ENCODE assay signal across 9 cellular contexts in the genomic region with DNA sequence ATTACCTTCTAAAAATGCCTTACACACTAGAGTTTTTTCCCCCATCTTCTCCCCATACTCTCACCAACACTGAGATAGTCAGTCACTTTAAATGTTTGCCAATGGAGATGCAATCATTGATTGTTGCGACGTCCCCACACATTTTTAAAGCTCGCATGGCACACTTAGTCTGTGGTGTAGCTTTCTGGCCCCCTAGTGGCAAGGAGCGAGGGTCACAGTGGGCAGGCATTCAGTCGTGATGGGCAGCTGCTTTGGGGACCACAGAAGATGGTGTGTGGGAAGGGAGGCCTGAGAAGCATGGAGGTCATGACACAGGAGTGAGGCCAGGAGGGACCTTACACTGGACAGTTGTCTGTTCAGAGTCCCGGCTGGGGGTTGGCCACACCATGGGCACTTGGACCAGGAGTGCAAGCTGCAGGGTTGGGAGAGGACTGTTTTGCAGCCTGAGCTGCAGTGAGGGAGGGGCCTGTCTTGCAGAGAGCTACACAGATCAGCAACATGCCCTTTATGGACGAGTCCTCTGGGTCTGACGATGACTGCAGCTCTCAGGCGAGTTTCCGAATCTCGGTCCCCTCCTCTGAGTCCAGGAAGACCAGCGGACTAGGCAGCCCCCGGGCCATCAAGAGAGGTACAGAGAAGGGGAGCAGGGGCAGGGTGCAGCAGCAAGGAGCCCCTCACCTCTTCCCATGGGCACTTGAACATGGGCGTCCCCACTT. TPM values are rescaled to one million over a fixed set of nuclear protein-coding genes. Genes with fewer than 3 reads are reported as not detected.
DNase-seq lines count a peak whose midpoint lies in the region; ATAC-seq and TF ChIP-seq lines count a peak whose summit lies in the region.
"Had no signal": no experiment of that assay in that cellular context is flagged by ENCODE, and none has a peak within 500 bp of the region (broad histone marks: within the 10 kb centered on the region; RNA-seq: fewer than 3 reads in every experiment).

No MANE protein-coding gene starts in this region.

- peaks cover 13% of the 10 kb centered on the region for H3K4me1 Mint-ChIP-seq in activated CD4-positive, alpha-beta T cell treated with anti-CD3 and anti-CD28 coated beads, Interleukin-2, amount 10 ng/mL, durations not matched to agents 7 days and 5 days

- H3K27ac ChIP-seq in HEK293 (ENCODE audit: extremely low read depth, low read depth, low read length): no peak overlapping the region
- H3K27ac ChIP-seq in coronary artery: no peak overlapping the region
- H3K27ac ChIP-seq in lower lobe of right lung: no peak overlapping the region

- H3K4me1 ChIP-seq in HEK293 (ENCODE audit: control insufficient read depth, insufficient read depth, low read length) (no peaks in the 10 kb centered on the region), lower lobe of right lung (no peaks in the 10 kb centered on the region)

- H3K9me3 ChIP-seq in HEK293 (ENCODE audit: control insufficient read depth, insufficient read depth, low read depth, low read length) (no peaks in the 10 kb centered on the region), lower lobe of right lung (no peaks in the 10 kb centered on the region)

- ATAC-seq in lower lobe of right lung (peak; percentile 75 to 85), GM21526 (IDR thresholded peaks at IDR 0.05; ENCODE audit: low FRiP score, unreplicated experiment) (no peak)

- intact Hi-C loops in lower lobe of right lung (cut with DNase I): no loop called here

- no peaks in the 10 kb centered on the region for H3K36me3 Mint-ChIP-seq in activated CD4-positive, alpha-beta T cell treated with anti-CD3 and anti-CD28 coated beads, Interleukin-2, amount 10 ng/mL, durations not matched to agents 7 days and 5 days (ENCODE audit: low read depth)

- H3K9me3 Mint-ChIP-seq in activated CD4-positive, alpha-beta T cell treated with anti-CD3 and anti-CD28 coated beads, Interleukin-2, amount 10 ng/mL, durations not matched to agents 7 days and 5 days: no peaks in the 10 kb centered on the region
- H3K9me3 Mint-ChIP-seq: dendritic cell treated with granulocyte-macrophage colony-stimulating factor and Interleukin-4, amounts not matched to agents 40 ng/mL and 50 ng/mL, for 4 days had no signal

- H3K4me3 ChIP-seq in HEK293 (ENCODE audit: low read depth, low read length) (no peak overlapping the region), coronary artery (no peak overlapping the region), lower lobe of right lung (no peak overlapping the region)

- POLR2A ChIA-PET in HEK293 (lab: Yijun Ruan, JAX): interaction anchor here (0.6 to 1.3 kb wide), 6 partner anchors 14 to 144 kb away, joined by 3 to 6 read pairs (median 4); partner anchors contain the start of genes PIGH and PLEKHH1
- POLR2A ChIA-PET in activated CD4-positive, alpha-beta T cell treated with anti-CD3 and anti-CD28 coated beads, Interleukin-2, amount 10 ng/mL, durations not matched to agents 7 days and 5 days (lab: Charles Lee): no interaction called here

- no peak overlapping the region for H3K4me3 Mint-ChIP-seq in activated CD4-positive, alpha-beta T cell treated with anti-CD3 and anti-CD28 coated beads, Interleukin-2, amount 10 ng/mL, durations not matched to agents 7 days and 5 days
- H3K4me3 Mint-ChIP-seq: dendritic cell treated with granulocyte-macrophage colony-stimulating factor and Interleukin-4, amounts not matched to agents 40 ng/mL and 50 ng/mL, for 4 days had no signal

- DNase-seq in DMS53 treated with DMSO at 0.1 percent for 48 hours (lab: John Stamatoyannopoulos, UW; ENCODE audit: unreplicated experiment) (peak; percentile 15), NCI-H460 (ENCODE audit: extremely low read depth, low read depth) (peak; percentile 58), coronary artery (ENCODE audit: low spot score) (no peak), lower lobe of right lung (peak; percentile 71)
- peak; percentile 78 for DNase-seq in activated CD4-positive, alpha-beta T cell treated with anti-CD3 and anti-CD28 coated beads, Interleukin-2, amount 10 ng/mL, durations not matched to agents 7 days and 5 days
- peak; percentile 33 for DNase-seq in stimulated activated CD8-positive, alpha-beta memory T cell treated with anti-CD3 and anti-CD28 coated beads, Interleukin-12 subunit alpha, Interleukin-12 subunit beta, amount 100 ng/mL, for 24 hours (ENCODE audit: extremely low read depth)

- no peak overlapping the region for H3K27ac Mint-ChIP-seq in activated CD4-positive, alpha-beta T cell treated with anti-CD3 and anti-CD28 coated beads, Interleukin-2, amount 10 ng/mL, durations not matched to agents 7 days and 5 days
- H3K27ac Mint-ChIP-seq: dendritic cell treated with granulocyte-macrophage colony-stimulating factor and Interleukin-4, amounts not matched to agents 40 ng/mL and 50 ng/mL, for 4 days had no signal

- H3K27me3 Mint-ChIP-seq in activated CD4-positive, alpha-beta T cell treated with anti-CD3 and anti-CD28 coated beads, Interleukin-2, amount 10 ng/mL, durations not matched to agents 7 days and 5 days: no peaks in the 10 kb centered on the region

- H3K36me3 ChIP-seq in HEK293 (ENCODE audit: control insufficient read depth in 2 of 2, insufficient read depth in 1 of 2, low read length in 2 of 2) (peaks cover 0 to 32% of the 10 kb centered on the region in 2 experiments; a peak in 1 of 3 replicates), lower lobe of right lung (no peaks in the 10 kb centered on the region)

- TF ChIP-seq CTCF in HEK293 (tag by site-specific recombination; IDR thresholded peaks at IDR 0.05) (peak; percentile 62), coronary artery (IDR thresholded peaks at IDR 0.05) (peak; percentile 84), lower lobe of right lung (IDR thresholded peaks at IDR 0.05) (peak; percentile 87)

- CTCF ChIA-PET in HEK293 (lab: Yijun Ruan, JAX): interaction anchor here (0.5 to 9.4 kb wide), 40 partner anchors 9 to 1769 kb away, joined by 3 to 143 read pairs (median 4); partner anchors contain the start of genes PIGH and PLEKHH1
- CTCF ChIA-PET in activated CD4-positive, alpha-beta T cell treated with anti-CD3 and anti-CD28 coated beads, Interleukin-2, amount 10 ng/mL, durations not matched to agents 7 days and 5 days (lab: Charles Lee): interaction anchor here (0.6 to 3.3 kb wide), 28 partner anchors 8 to 151 kb away, joined by 3 to 27 read pairs (median 5); partner anchors contain the start of gene PIGH

- H3K27me3 ChIP-seq in lower lobe of right lung (ENCODE audit: low read depth): no peaks in the 10 kb centered on the region

TF ChIP-seq in HEK293, 187 proteins besides CTCF, POLR2A, EP300 and RAD21 (continues in another document):
- no peak for TF ChIP-seq ZNF48 (tag by site-specific recombination; IDR thresholded peaks at IDR 0.05)
- no peak for TF ChIP-seq ZNF155 (tag by site-specific recombination; IDR thresholded peaks at IDR 0.05)
- TF ChIP-seq, protein P1, sequence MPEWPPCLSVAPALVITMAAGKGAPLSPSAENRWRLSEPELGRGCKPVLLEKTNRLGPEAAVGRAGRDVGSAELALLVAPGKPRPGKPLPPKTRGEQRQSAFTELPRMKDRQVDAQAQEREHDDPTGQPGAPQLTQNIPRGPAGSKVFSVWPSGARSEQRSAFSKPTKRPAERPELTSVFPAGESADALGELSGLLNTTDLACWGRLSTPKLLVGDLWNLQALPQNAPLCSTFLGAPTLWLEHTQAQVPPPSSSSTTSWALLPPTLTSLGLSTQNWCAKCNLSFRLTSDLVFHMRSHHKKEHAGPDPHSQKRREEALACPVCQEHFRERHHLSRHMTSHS (tag by site-specific recombination; IDR thresholded peaks at IDR 0.05): no peak
- TF ChIP-seq, protein P2, sequence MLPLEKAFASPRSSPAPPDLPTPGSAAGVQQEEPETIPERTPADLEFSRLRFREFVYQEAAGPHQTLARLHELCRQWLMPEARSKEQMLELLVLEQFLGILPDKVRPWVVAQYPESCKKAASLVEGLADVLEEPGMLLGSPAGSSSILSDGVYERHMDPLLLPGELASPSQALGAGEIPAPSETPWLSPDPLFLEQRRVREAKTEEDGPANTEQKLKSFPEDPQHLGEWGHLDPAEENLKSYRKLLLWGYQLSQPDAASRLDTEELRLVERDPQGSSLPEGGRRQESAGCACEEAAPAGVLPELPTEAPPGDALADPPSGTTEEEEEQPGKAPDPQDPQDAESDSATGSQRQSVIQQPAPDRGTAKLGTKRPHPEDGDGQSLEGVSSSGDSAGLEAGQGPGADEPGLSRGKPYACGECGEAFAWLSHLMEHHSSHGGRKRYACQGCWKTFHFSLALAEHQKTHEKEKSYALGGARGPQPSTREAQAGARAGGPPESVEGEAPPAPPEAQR (tag by site-specific recombination; IDR thresholded peaks at IDR 0.05): no peak
- TF ChIP-seq ZNF416 (tag by site-specific recombination; IDR thresholded peaks at IDR 0.05): no peak
- TF ChIP-seq ZXDB (tag by site-specific recombination; IDR thresholded peaks at IDR 0.05): no peak
- peak; percentile 47 for TF ChIP-seq ZNF654 (tag by site-specific recombination; IDR thresholded peaks at IDR 0.05; ENCODE audit: low read depth)

RNA-seq across cellular contexts. Expression of gene PIGH, which starts 28.6 kb away (rescaled TPM):
- total RNA-seq in NCI-H460 (2014; rRNA removed; shearing (Covaris generic)): 27.2 and 39.5 TPM in 2 replicates
- polyA plus RNA-seq in NCI-H460 (2014; cell fraction: nucleus; rRNA removed): 74.8 and 76.2 TPM in 2 replicates
- 10 to 100 TPM; 17.4 to 18.5 TPM for total RNA-seq in activated CD4-positive, alpha-beta T cell treated with anti-CD3 and anti-CD28 coated beads, Interleukin-2, amount 10 ng/mL, durations not matched to agents 7 days and 5 days
- 17.2 TPM for total RNA-seq in lower lobe of right lung

RNA-seq across cellular contexts. Expression of gene PLEKHH1, which starts 38.3 kb away (rescaled TPM):
- total RNA-seq in NCI-H460 (2014; rRNA removed; shearing (Covaris generic)): 9.3 and 12.5 TPM in 2 replicates
- polyA plus RNA-seq in NCI-H460 (2014; cell fraction: nucleus; rRNA removed): 29.9 and 33.3 TPM in 2 replicates
- under 1 TPM; 0.29 to 0.50 TPM for total RNA-seq in activated CD4-positive, alpha-beta T cell treated with anti-CD3 and anti-CD28 coated beads, Interleukin-2, amount 10 ng/mL, durations not matched to agents 7 days and 5 days
- total RNA-seq in lower lobe of right lung: 4.6 TPM

RNA-seq across cellular contexts. Expression of gene ARG2, which starts 48.3 kb away (rescaled TPM):
- 4.8 and 5.2 TPM in 2 replicates for total RNA-seq in NCI-H460 (2014; rRNA removed; shearing (Covaris generic))
- 0.25 and 0.29 TPM in 2 replicates for polyA plus RNA-seq in NCI-H460 (2014; cell fraction: nucleus; rRNA removed)
- total RNA-seq in activated CD4-positive, alpha-beta T cell treated with anti-CD3 and anti-CD28 coated beads, Interleukin-2, amount 10 ng/mL, durations not matched to agents 7 days and 5 days: 1 to 10 TPM; 1.0 to 1.6 TPM
- total RNA-seq in lower lobe of right lung: 0.77 TPM
